In the genomic region with DNA sequence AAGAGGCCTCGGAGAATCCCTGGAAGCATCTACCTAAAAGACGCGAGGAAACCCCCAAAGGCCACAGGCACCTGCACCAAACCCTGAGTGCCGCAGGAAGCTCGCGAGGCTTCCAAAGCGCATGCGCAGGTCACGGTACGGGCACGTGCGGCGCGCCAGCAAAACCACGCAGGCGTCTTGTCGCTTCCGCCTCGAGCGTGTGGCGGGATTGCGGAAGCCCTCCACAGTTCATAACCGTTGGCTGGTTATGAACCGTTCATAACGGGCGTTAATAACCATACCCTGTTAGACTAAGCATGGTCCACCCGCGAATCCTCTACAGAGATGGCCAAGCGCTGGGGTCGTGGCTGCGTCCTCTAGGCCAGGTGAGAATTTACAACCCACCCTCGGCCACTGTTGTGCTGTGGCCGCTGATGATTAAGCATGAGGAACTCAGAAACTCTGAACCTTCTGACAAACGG, we compare ENCODE assay signal across 8 cellular contexts. TPM values are rescaled to one million over a fixed set of nuclear protein-coding genes. Genes with fewer than 3 reads are reported as not detected.
DNase-seq lines count a peak whose midpoint lies in the region; ATAC-seq and TF ChIP-seq lines count a peak whose summit lies in the region.

No MANE protein-coding gene starts in this region.

- H3K27me3 Mint-ChIP-seq in activated T-cell treated with anti-CD3 and anti-CD28 coated beads, Interleukin-2, amount 50 U/mL, for 72 hours (ENCODE audit: low read depth): no peaks in the 10 kb centered on the region

- H3K4me1 ChIP-seq in upper lobe of right lung: no peaks in the 10 kb centered on the region

- H3K4me3 ChIP-seq in fibroblast of villous mesenchyme (ENCODE audit: low read depth, low read length) (peak overlapping the region; percentile 58), upper lobe of right lung (peak overlapping the region; percentile 49)

- H3K27ac Mint-ChIP-seq in activated T-cell treated with anti-CD3 and anti-CD28 coated beads, Interleukin-2, amount 50 U/mL, for 72 hours: peak overlapping the region; percentile 94

- TF ChIP-seq CTCF in fibroblast of villous mesenchyme (IDR thresholded peaks at IDR 0.05; ENCODE audit: insufficient read depth, low read depth, low read length) (no peak), upper lobe of right lung (IDR thresholded peaks at IDR 0.05) (no peak)

- peak overlapping the region; percentile 21 for H3K27ac ChIP-seq in upper lobe of right lung

- H3K9me3 ChIP-seq in upper lobe of right lung: no peaks in the 10 kb centered on the region

- H3K4me1 Mint-ChIP-seq in activated T-cell treated with anti-CD3 and anti-CD28 coated beads, Interleukin-2, amount 50 U/mL, for 72 hours (ENCODE audit: low read depth): peaks cover 24% of the 10 kb centered on the region

- peaks cover 12% of the 10 kb centered on the region for H3K36me3 ChIP-seq in upper lobe of right lung

- peak overlapping the region; percentile 81 to 85 for H3K4me3 Mint-ChIP-seq in activated T-cell treated with anti-CD3 and anti-CD28 coated beads, Interleukin-2, amount 50 U/mL, for 72 hours

- peak; percentile 76 for DNase-seq in Daoy (ENCODE audit: low read depth)
- DNase-seq in NCI-H2196 treated with DMSO at 0.1 percent for 48 hours (lab: John Stamatoyannopoulos, UW; ENCODE audit: unreplicated experiment): peak; percentile 66
- peak; percentile 79 to 82 for DNase-seq in activated T-cell treated with anti-CD3 and anti-CD28 coated beads, Interleukin-2, amount 50 U/mL, for 72 hours
- peak; percentile 68 for DNase-seq in fibroblast of villous mesenchyme (ENCODE audit: low read depth)
- peak; percentile 68 for DNase-seq in retina
- peak; percentile 87 for DNase-seq in upper lobe of right lung
- no peak for DNase-seq in H4 (ENCODE audit: low spot score)
- DNase-seq in 8988T: no peak

- ATAC-seq in activated T-cell treated with anti-CD3 and anti-CD28 coated beads, Interleukin-2, amount 50 U/mL, for 72 hours (replicated peaks in 1 of 2): peak; percentile 71 to 78
- peak; percentile 72 for ATAC-seq in upper lobe of right lung

- H3K27me3 ChIP-seq in upper lobe of right lung: no peaks in the 10 kb centered on the region

- intact Hi-C loops in upper lobe of right lung (cut with DNase I): loop anchor here (5.0 kb wide), 1 partner anchor 160 kb away; no protein-coding TSS in a partner anchor

- H3K9me3 Mint-ChIP-seq in activated T-cell treated with anti-CD3 and anti-CD28 coated beads, Interleukin-2, amount 50 U/mL, for 72 hours: no peaks in the 10 kb centered on the region

- peaks cover 0 to 6% of the 10 kb centered on the region in 2 donors for H3K36me3 Mint-ChIP-seq in activated T-cell treated with anti-CD3 and anti-CD28 coated beads, Interleukin-2, amount 50 U/mL, for 72 hours (ENCODE audit: insufficient read depth in 2 of 2)

RNA-seq across cellular contexts. Expression of a gene that starts 46.4 kb away (rescaled TPM):
- total RNA-seq in Daoy (2014; rRNA removed; shearing (Covaris generic)): 12.6 and 13.4 TPM in 2 replicates
- 10 to 100 TPM; 27.2 to 42.0 TPM for total RNA-seq in activated T-cell treated with anti-CD3 and anti-CD28 coated beads, Interleukin-2, amount 50 U/mL, for 72 hours
- total RNA-seq in fibroblast of villous mesenchyme: 13.2 and 24.2 TPM in 2 replicates
- total RNA-seq in upper lobe of right lung: 20.0 TPM
- 9.0 and 10.8 TPM in 2 replicates for total RNA-seq in H4 (2014; rRNA removed; shearing (Covaris generic))

RNA-seq across cellular contexts. Expression of a gene that starts 46.9 kb away (rescaled TPM):
- 35.0 and 37.0 TPM in 2 replicates for total RNA-seq in Daoy (2014; rRNA removed; shearing (Covaris generic))
- 10 to 100 TPM; 64.2 to 86.7 TPM for total RNA-seq in activated T-cell treated with anti-CD3 and anti-CD28 coated beads, Interleukin-2, amount 50 U/mL, for 72 hours
- total RNA-seq in fibroblast of villous mesenchyme (68.9 and 88.1 TPM in 2 replicates), upper lobe of right lung (71.8 TPM)
- total RNA-seq in H4 (2014; rRNA removed; shearing (Covaris generic)): 35.8 and 38.2 TPM in 2 replicates

Comparison
In these comparisons a context has a peak if more than half of its experiments do, and no peak if none do; other contexts are left out.
1. DNase-seq: peak in Daoy (single experiment), NCI-H2196 treated with DMSO at 0.1 percent for 48 hours (single experiment), activated T-cell treated with anti-CD3 and anti-CD28 coated beads, Interleukin-2, amount 50 U/mL, for 72 hours (2 of 2), fibroblast of villous mesenchyme (single experiment), retina (single experiment) and upper lobe of right lung (single experiment); none in H4 (single experiment) and 8988T (single experiment).